9 cellular contexts compared by ENCODE assay signal in genomic region chr11:96314326-96315050, GRCh38. TPM values are rescaled to one million over a fixed set of nuclear protein-coding genes. Genes with fewer than 3 reads are reported as not detected.
DNase-seq lines count a peak whose midpoint lies in the region; ATAC-seq and TF ChIP-seq lines count a peak whose summit lies in the region.
"Had no signal": no experiment of that assay in that cellular context is flagged by ENCODE, and none has a peak within 500 bp of the region (broad histone marks: within the 10 kb centered on the region; RNA-seq: fewer than 3 reads in every experiment).

No MANE protein-coding gene starts in this region.

- TF ChIP-seq CTCF in CD4-positive, alpha-beta T cell (IDR thresholded peaks at IDR 0.05), result no peak
- TF ChIP-seq CTCF in RWPE2 (IDR thresholded peaks at IDR 0.05; ENCODE audit: poor library complexity, severe bottlenecking) (no peak), osteocyte (IDR thresholded peaks at IDR 0.05) (no peak)

- peak overlapping the region; percentile 85 for H3K27ac Mint-ChIP-seq in CD4-positive, alpha-beta T cell
- peak overlapping the region; percentile 78 for H3K27ac Mint-ChIP-seq in osteocyte (ENCODE audit: unreplicated experiment)

- CTCF ChIA-PET in CD4-positive, alpha-beta T cell (lab: Charles Lee), result interaction anchor here (1.9 kb wide), 1 partner anchor 29 kb away, joined by 8 read pairs; the partner anchor contains the start of gene MAML2

- H3K9me3 Mint-ChIP-seq in CD4-positive, alpha-beta T cell, result no peaks in the 10 kb centered on the region
- H3K9me3 Mint-ChIP-seq in osteocyte (ENCODE audit: unreplicated experiment), result peaks cover 3% of the 10 kb centered on the region

- peaks cover 49% of the 10 kb centered on the region for H3K4me1 ChIP-seq in RWPE2 (ENCODE audit: insufficient read depth, poor library complexity, severe bottlenecking)

- peaks cover 64% of the 10 kb centered on the region for H3K36me3 Mint-ChIP-seq in CD4-positive, alpha-beta T cell (ENCODE audit: low read depth)
- H3K36me3 Mint-ChIP-seq in osteocyte (ENCODE audit: unreplicated experiment), result peaks cover 7% of the 10 kb centered on the region

- H3K27ac ChIP-seq in CD4-positive, alpha-beta T cell (ENCODE audit: low read depth, low read length), result peak overlapping the region; percentile 38
- H3K27ac ChIP-seq in RWPE2 (ENCODE audit: poor library complexity, severe bottlenecking) (peak overlapping the region; percentile 98), epithelial cell of prostate (peak overlapping the region; percentile 93)

- DNase-seq in CD4-positive, alpha-beta T cell, result no peak
- no peak for DNase-seq in RWPE2 (ENCODE audit: low spot score)
- DNase-seq in epithelial cell of prostate (ENCODE audit: low read depth, low spot score), result peak; percentile 50
- no peak for DNase-seq in osteocyte (ENCODE audit: extremely low spot score, unreplicated experiment)
- DNase-seq: stimulated activated CD8-positive, alpha-beta memory T cell treated with anti-CD3 and anti-CD28 coated beads, Interleukin-4, amount 100 ng/mL, for 48 hours had no signal

- H3K4me1 Mint-ChIP-seq in CD4-positive, alpha-beta T cell (ENCODE audit: low read depth), result peaks cover 97% of the 10 kb centered on the region
- H3K4me1 Mint-ChIP-seq in osteocyte (ENCODE audit: unreplicated experiment), result peaks cover 93% of the 10 kb centered on the region

- H3K4me3 Mint-ChIP-seq in CD4-positive, alpha-beta T cell, result peak overlapping the region; percentile 42
- no peak overlapping the region for H3K4me3 Mint-ChIP-seq in osteocyte (ENCODE audit: unreplicated experiment)

- POLR2A ChIA-PET in CD4-positive, alpha-beta T cell (lab: Charles Lee), result interaction anchor here (0.9 to 2.1 kb wide), 8 partner anchors 9 to 97 kb away, joined by 3 to 9 read pairs (median 4); no protein-coding TSS in a partner anchor

- peak; percentile 72 for ATAC-seq in CD4-positive, alpha-beta T cell (ENCODE audit: poor library complexity)
- ATAC-seq in RWPE2 (ENCODE audit: low read depth) (peak; percentile 90), GM18520 (IDR thresholded peaks at IDR 0.05; ENCODE audit: unreplicated experiment) (no peak), HG03108 (IDR thresholded peaks at IDR 0.05; ENCODE audit: unreplicated experiment) (no peak), HG03097 (IDR thresholded peaks at IDR 0.05; ENCODE audit: low FRiP score, unreplicated experiment) (no peak), HG03095 (IDR thresholded peaks at IDR 0.05; ENCODE audit: unreplicated experiment) (no peak)

- no peaks in the 10 kb centered on the region for H3K27me3 ChIP-seq in CD4-positive, alpha-beta T cell (ENCODE audit: control insufficient read depth, insufficient read depth, low read length)
- no peaks in the 10 kb centered on the region for H3K27me3 ChIP-seq in RWPE2 (ENCODE audit: insufficient read depth, poor library complexity, severe bottlenecking)

- H3K27me3 Mint-ChIP-seq in CD4-positive, alpha-beta T cell, result no peaks in the 10 kb centered on the region
- H3K27me3 Mint-ChIP-seq in osteocyte (ENCODE audit: unreplicated experiment), result no peaks in the 10 kb centered on the region

- no peak overlapping the region for H3K4me3 ChIP-seq in RWPE2 (ENCODE audit: severe bottlenecking)

- intact Hi-C loops in CD4-positive, alpha-beta T cell (cut with DNase I, micrococcal nuclease), result no loop called here

- no peaks in the 10 kb centered on the region for H3K9me3 ChIP-seq in CD4-positive, alpha-beta T cell (ENCODE audit: control insufficient read depth, low read length)
- no peaks in the 10 kb centered on the region for H3K9me3 ChIP-seq in RWPE2 (ENCODE audit: severe bottlenecking)

- H3K36me3 ChIP-seq in RWPE2 (ENCODE audit: low read depth), result no peaks in the 10 kb centered on the region

RNA-seq across cellular contexts. Expression of gene MAML2, which starts 28.5 kb away (rescaled TPM):
- total RNA-seq in CD4-positive, alpha-beta T cell, result 10 to 100 TPM; 58.8 to 59.8 TPM
- 28.0 and 29.3 TPM in 2 replicates for total RNA-seq in osteocyte

Comparison
In these comparisons a context has a peak if more than half of its experiments do, and no peak if none do; other contexts are left out.
1. ATAC-seq: peak in CD4-positive, alpha-beta T cell (single experiment) and RWPE2 (single experiment); none in GM18520 (single experiment), HG03108 (single experiment), HG03097 (single experiment) and HG03095 (single experiment).
2. H3K27ac ChIP-seq: peak in every context shown above with its lines; median percentile 98 in RWPE2; 93 in epithelial cell of prostate; 38 in CD4-positive, alpha-beta T cell.